22 cellular contexts compared by ENCODE assay signal in the genomic region with DNA sequence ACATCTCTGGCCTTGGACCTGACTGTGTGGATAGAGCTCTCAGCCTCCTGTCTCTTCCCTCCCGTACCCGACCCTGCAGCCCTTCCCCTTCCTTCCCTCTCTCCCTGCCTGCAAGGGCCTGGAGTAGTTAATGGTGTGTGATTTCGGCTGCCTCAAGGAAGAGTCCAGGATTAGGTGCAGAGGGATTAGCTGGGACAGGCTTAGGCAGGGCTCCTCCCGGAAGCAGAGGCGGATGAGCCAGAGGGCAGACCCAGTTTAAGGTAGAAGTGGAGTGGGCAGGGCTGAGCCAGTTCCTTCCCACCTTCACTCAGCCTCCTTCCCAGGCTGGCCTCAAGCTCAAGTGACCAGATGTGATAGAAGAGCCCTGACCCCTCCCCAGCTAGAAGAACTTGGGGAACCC. TPM values are rescaled to one million over a fixed set of nuclear protein-coding genes. Genes with fewer than 3 reads are reported as not detected.
DNase-seq lines count a peak whose midpoint lies in the region; ATAC-seq and TF ChIP-seq lines count a peak whose summit lies in the region.
"Had no signal": no experiment of that assay in that cellular context is flagged by ENCODE, and none has a peak within 500 bp of the region (broad histone marks: within the 10 kb centered on the region; RNA-seq: fewer than 3 reads in every experiment).

No MANE protein-coding gene starts in this region.

- peak overlapping the region; percentile 87 for H3K27ac ChIP-seq in RWPE2 (ENCODE audit: poor library complexity, severe bottlenecking)
- no peak overlapping the region for H3K27ac ChIP-seq in sigmoid colon
- H3K27ac ChIP-seq: adrenal gland had no signal

- H3K4me3 ChIP-seq in RWPE2 (ENCODE audit: severe bottlenecking) (no peak overlapping the region), sigmoid colon (no peak overlapping the region)
- H3K4me3 ChIP-seq: adrenal gland, upper lobe of left lung had no signal

- H3K4me1 ChIP-seq in RWPE2 (ENCODE audit: insufficient read depth, poor library complexity, severe bottlenecking) (peaks cover 35% of the 10 kb centered on the region), sigmoid colon (peaks cover 0 to 20% (median 14%) of the 10 kb centered on the region in 4 donors)

- TF ChIP-seq CTCF in RWPE2 (IDR thresholded peaks at IDR 0.05; ENCODE audit: poor library complexity, severe bottlenecking) (no peak), sigmoid colon (IDR thresholded peaks at IDR 0.05) (no peak)

- no peaks in the 10 kb centered on the region for H3K27me3 ChIP-seq in RWPE2 (ENCODE audit: insufficient read depth, poor library complexity, severe bottlenecking)
- H3K27me3 ChIP-seq in sigmoid colon = peaks cover 3 to 37% (median 17%) of the 10 kb centered on the region in 3 donors

- ATAC-seq in RWPE2 (ENCODE audit: low read depth) = peak; percentile 93
- no peak for ATAC-seq in HG03520 (IDR thresholded peaks at IDR 0.05; ENCODE audit: unreplicated experiment)
- no peak for ATAC-seq in GM21786 (IDR thresholded peaks at IDR 0.05; ENCODE audit: unreplicated experiment)
- ATAC-seq: activated CD4-positive, CD25-positive, alpha-beta regulatory T cell treated with anti-CD3 and anti-CD28 coated beads, Interleukin-2, amount 50 U/mL, for 24 hours had no signal

- 63 to 75% methylated on average over 5 of the region's 5 CpGs for WGBS in sigmoid colon, 2 donors

- H3K9me3 ChIP-seq in RWPE2 (ENCODE audit: severe bottlenecking) (no peaks in the 10 kb centered on the region), sigmoid colon (no peaks in the 10 kb centered on the region)
- H3K9me3 ChIP-seq: adrenal gland, upper lobe of left lung had no signal

- H3K36me3 ChIP-seq in RWPE2 (ENCODE audit: low read depth) (no peaks in the 10 kb centered on the region), sigmoid colon (no peaks in the 10 kb centered on the region)
- H3K36me3 ChIP-seq: adrenal gland, upper lobe of left lung had no signal

- intact Hi-C loops in sigmoid colon (cut with DNase I) = no loop called here

- no peak for TF ChIP-seq POLR2A in sigmoid colon (IDR thresholded peaks at IDR 0.05)

- no peak for TF ChIP-seq EP300 in sigmoid colon (IDR thresholded peaks at IDR 0.05)

- DNase-seq in D341Med (ENCODE audit: low spot score) (peak; percentile 73), RWPE2 (ENCODE audit: low spot score) (no peak), islet precursor cell (peak; percentile 75), sigmoid colon (peak; percentile 52), GM19240 (ENCODE audit: insufficient read length, low spot score) (no peak)
- DNase-seq in activated CD8-positive, alpha-beta memory T cell treated with anti-CD3 and anti-CD28 coated beads, Interleukin-2, amount 50 U/mL, for 4 hours = no peak
- DNase-seq: adrenal gland; caudate nucleus; effector CD8-positive, alpha-beta T cell; HCEC 1CT; KG1; NCI-H1930; NCI-H446 treated with DMSO at 0.1 percent for 48 hours; retina had no signal

RNA-seq across cellular contexts. Expression of a gene that starts 16.7 kb away (rescaled TPM):
- not detected for total RNA-seq in sigmoid colon
- under 1 TPM in 1 of 3 donors, not detected in 2; 0.04 TPM for polyA plus RNA-seq in sigmoid colon
- total RNA-seq: activated CD8-positive, alpha-beta memory T cell treated with anti-CD3 and anti-CD28 coated beads for 36 hours; activated T-helper 1 cell treated with anti-CD3 and anti-CD28 coated beads, Interleukin-12 subunit alpha, Interleukin-12 subunit beta, Interleukin-2, Interleukin-4 antibody, amounts not matched to agents 30 ng/mL and 10 ng/mL and 1 ng/mL, durations not matched to agents 14 hours and 24 hours and 36 hours; adrenal gland; kidney epithelial cell had no signal
- polyA plus RNA-seq: adrenal gland had no signal

RNA-seq across cellular contexts. Expression of a gene that starts 19.7 kb away (rescaled TPM):
- total RNA-seq in sigmoid colon = 1 to 10 TPM; 2.8 to 5.3 (median 4.3) TPM
- 1 to 10 TPM; 1.2 to 3.2 (median 1.8) TPM for polyA plus RNA-seq in sigmoid colon
- total RNA-seq: activated CD8-positive, alpha-beta memory T cell treated with anti-CD3 and anti-CD28 coated beads for 36 hours; activated T-helper 1 cell treated with anti-CD3 and anti-CD28 coated beads, Interleukin-12 subunit alpha, Interleukin-12 subunit beta, Interleukin-2, Interleukin-4 antibody, amounts not matched to agents 30 ng/mL and 10 ng/mL and 1 ng/mL, durations not matched to agents 14 hours and 24 hours and 36 hours; T-helper 2 cell treated with Interferon-gamma antibody and Interleukin-4, amounts not matched to agents 100 ng/mL and 5 ng/mL, for 36 hours had no signal

Comparison
In these comparisons a context has a peak if more than half of its experiments do, and no peak if none do; other contexts are left out.
1. DNase-seq: peak in D341Med (single experiment), islet precursor cell (single experiment) and sigmoid colon (single experiment); none in RWPE2 (single experiment), GM19240 (single experiment) and activated CD8-positive, alpha-beta memory T cell treated with anti-CD3 and anti-CD28 coated beads, Interleukin-2, amount 50 U/mL, for 4 hours (single experiment).